ENCODE assay signal across 26 cellular contexts in the genomic region with DNA sequence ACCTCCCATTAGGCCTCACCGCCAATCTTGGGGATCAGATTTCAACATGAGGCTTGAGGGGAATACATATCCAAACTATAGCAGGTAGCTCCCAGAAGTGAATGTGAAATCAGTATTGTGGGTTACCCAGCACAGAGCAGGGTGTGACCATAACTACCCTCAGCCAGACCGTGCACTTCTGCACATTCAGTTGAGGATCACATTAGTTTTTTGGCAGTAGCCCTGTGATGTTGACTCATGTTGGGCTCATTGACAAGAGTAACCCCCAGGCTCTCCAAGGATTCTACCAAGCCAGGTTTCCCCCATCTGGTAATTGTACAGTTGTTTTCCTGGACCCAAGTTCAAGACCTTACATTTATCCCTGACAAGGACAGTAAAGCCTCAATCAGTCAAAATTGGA. TPM values are rescaled to one million over a fixed set of nuclear protein-coding genes. Genes with fewer than 3 reads are reported as not detected.
DNase-seq lines count a peak whose midpoint lies in the region; ATAC-seq and TF ChIP-seq lines count a peak whose summit lies in the region.
"Had no signal": no experiment of that assay in that cellular context is flagged by ENCODE, and none has a peak within 500 bp of the region (broad histone marks: within the 10 kb centered on the region; RNA-seq: fewer than 3 reads in every experiment).

No MANE protein-coding gene starts in this region.

- no peak for TF ChIP-seq POLR2A in suprapubic skin (IDR thresholded peaks at IDR 0.05)

- no peaks in the 10 kb centered on the region for H3K27me3 ChIP-seq in fibroblast of lung (ENCODE audit: control insufficient read depth, insufficient read depth, low read length)
- H3K27me3 ChIP-seq in suprapubic skin, result no peaks in the 10 kb centered on the region
- H3K27me3 ChIP-seq: heart left ventricle, upper lobe of right lung had no signal

- TF ChIP-seq CTCF in fibroblast of lung (conservative IDR thresholded peaks at IDR 0.05 in 1 of 2, IDR thresholded peaks at IDR 0.05 in 1 of 2; ENCODE audit: low read depth in 1 of 2, low read length in 2 of 2), result no peak
- no peak for TF ChIP-seq CTCF in suprapubic skin (IDR thresholded peaks at IDR 0.05)

- H3K9ac ChIP-seq in fibroblast of lung (ENCODE audit: insufficient read depth, low read length), result no peak overlapping the region

- H3K79me2 ChIP-seq in fibroblast of lung (ENCODE audit: control insufficient read depth, insufficient read depth, low read length), result no peaks in the 10 kb centered on the region

- ATAC-seq in GM21367 (IDR thresholded peaks at IDR 0.05; ENCODE audit: unreplicated experiment) (no peak), GM19467 (IDR thresholded peaks at IDR 0.05; ENCODE audit: unreplicated experiment) (no peak)
- ATAC-seq: activated CD4-positive, CD25-positive, alpha-beta regulatory T cell treated with anti-CD3 and anti-CD28 coated beads, Interleukin-2, amount 50 U/mL, for 24 hours; activated CD8-positive, alpha-beta memory T cell treated with anti-CD3 and anti-CD28 coated beads, Interleukin-2, amount 10 ng/mL, durations not matched to agents 7 days and 5 days; natural killer cell treated with Interleukin-12 subunit alpha and Interleukin-12 subunit beta and Interleukin-15 and Interleukin-18, amount 100 ng/mL, for 72 hours; stimulated activated naive CD8-positive, alpha-beta T cell treated with anti-CD3 and anti-CD28 coated beads, Interleukin-15, Interleukin-2, amounts not matched to agents 100 U/mL and 50 U/mL, for 24 hours; upper lobe of right lung had no signal

- no peak overlapping the region for H2AFZ ChIP-seq in fibroblast of lung (ENCODE audit: low read length)

- H3K36me3 ChIP-seq in fibroblast of lung (ENCODE audit: control insufficient read depth, insufficient read depth, low read length), result no peaks in the 10 kb centered on the region
- no peaks in the 10 kb centered on the region for H3K36me3 ChIP-seq in suprapubic skin
- H3K36me3 ChIP-seq: heart left ventricle, upper lobe of right lung had no signal

- H3K4me3 ChIP-seq in fibroblast of lung (replicated peaks in 1 of 4; ENCODE audit: control extremely low read depth in 1 of 4, insufficient read depth in 1 of 4, low read depth in 3 of 4, low read length in 4 of 4), result no peak overlapping the region
- no peak overlapping the region for H3K4me3 ChIP-seq in suprapubic skin
- H3K4me3 ChIP-seq: heart left ventricle, psoas muscle, upper lobe of right lung had no signal

- TF ChIP-seq EP300 in suprapubic skin (IDR thresholded peaks at IDR 0.05), result no peak

- no peak overlapping the region for H3K27ac ChIP-seq in fibroblast of lung (ENCODE audit: insufficient read depth, low read length)
- H3K27ac ChIP-seq in suprapubic skin, result no peak overlapping the region
- H3K27ac ChIP-seq: 22Rv1, C4-2B, epithelial cell of prostate, heart left ventricle, psoas muscle, upper lobe of right lung had no signal

- no peaks in the 10 kb centered on the region for H4K20me1 ChIP-seq in fibroblast of lung (ENCODE audit: control insufficient read depth, extremely low read depth, insufficient read depth, low read length)

- H3K4me1 ChIP-seq in fibroblast of lung (ENCODE audit: control insufficient read depth, extremely low read depth, insufficient read depth, low read length) (peaks cover 16% of the 10 kb centered on the region), suprapubic skin (peaks cover 23% of the 10 kb centered on the region)
- H3K4me1 ChIP-seq: psoas muscle, upper lobe of right lung had no signal

- no peak overlapping the region for H3K4me2 ChIP-seq in fibroblast of lung (ENCODE audit: extremely low read depth, insufficient read depth, low read length)

- H3K9me3 ChIP-seq in fibroblast of lung (ENCODE audit: control insufficient read depth, insufficient read depth, low read depth, low read length) (no peaks in the 10 kb centered on the region), suprapubic skin (no peaks in the 10 kb centered on the region)
- H3K9me3 ChIP-seq: heart left ventricle, psoas muscle, upper lobe of right lung had no signal

- DNase-seq in DMS 273 (lab: John Stamatoyannopoulos, UW; ENCODE audit: unreplicated experiment) (peak; percentile 36), DMS 273 treated with DMSO at 0.1 percent for 48 hours (lab: John Stamatoyannopoulos, UW) (no peak), RPMI7951 (ENCODE audit: low read depth) (peak; percentile 92), fibroblast of lung (ENCODE audit: low read depth in 2 of 2) (peak; percentile 86 to 90), renal cortical epithelial cell (ENCODE audit: low read depth) (peak; percentile 69), suprapubic skin (ENCODE audit: low spot score in 2 of 2) (no peak)
- DNase-seq: activated CD8-positive, alpha-beta memory T cell treated with anti-CD3 and anti-CD28 coated beads, Interleukin-2, amount 10 ng/mL, durations not matched to agents 7 days and 5 days; activated gamma-delta T cell treated with Interleukin-2 at 50 U/mL for 16 hours; amygdala; cortex of kidney; DMS79; heart left ventricle; NCI-H1694; NCI-H345; psoas muscle; SIG-M5; stimulated activated naive CD8-positive, alpha-beta T cell treated with anti-CD3 and anti-CD28 coated beads, Interleukin-15, Interleukin-2, amounts not matched to agents 100 U/mL and 50 U/mL, for 24 hours; upper lobe of right lung had no signal

- 48% methylated on average over 2 of the region's 2 CpGs for WGBS in suprapubic skin

RNA-seq across cellular contexts. Expression of a gene that starts 11.7 kb away (rescaled TPM):
- 16.8 and 17.9 TPM in 2 replicates for total RNA-seq in RPMI7951 (2014; rRNA removed; shearing (Covaris generic))
- total RNA-seq in fibroblast of lung (6.4 and 20.0 TPM in 2 replicates), renal cortical epithelial cell (4.7 and 22.7 TPM in 2 replicates), suprapubic skin (100 to 1,000 TPM in 1 of 4 donors, 10 to 100 TPM in 3; 68.7 to 116 (median 83.0) TPM)
- 31.5 and 48.3 TPM in 2 replicates for polyA plus RNA-seq in fibroblast of lung
- 18.7 and 31.0 TPM in 2 replicates for polyA plus RNA-seq in fibroblast of lung (2012)
- polyA minus RNA-seq in fibroblast of lung (ENCODE audit: low replicate concordance), result 37.6 and 39.8 TPM in 2 replicates
- total RNA-seq: activated CD8-positive, alpha-beta memory T cell treated with anti-CD3 and anti-CD28 coated beads, Interleukin-2, amount 10 ng/mL, durations not matched to agents 7 days and 5 days; natural killer cell treated with Interleukin-12 subunit alpha and Interleukin-12 subunit beta and Interleukin-15 and Interleukin-18, amount 100 ng/mL, for 72 hours; T-helper 2 cell treated with Interferon-gamma antibody and Interleukin-4, amounts not matched to agents 100 ng/mL and 5 ng/mL, for 36 hours; upper lobe of right lung had no signal

RNA-seq across cellular contexts. Expression of a gene that starts 14.6 kb away (rescaled TPM):
- not detected in 2 replicates for total RNA-seq in RPMI7951 (2014; rRNA removed; shearing (Covaris generic))
- under 0.01 TPM in 1 of 2 replicates, not detected in the other for total RNA-seq in fibroblast of lung
- polyA plus RNA-seq in fibroblast of lung, result 0.06 TPM in 1 of 2 replicates, not detected in the other
- polyA plus RNA-seq in fibroblast of lung (2012), result 0.15 TPM in 1 of 2 replicates, not detected in the other
- polyA minus RNA-seq in fibroblast of lung (ENCODE audit: low replicate concordance), result not detected in 2 replicates
- total RNA-seq in renal cortical epithelial cell, result not detected in 2 replicates
- not detected for total RNA-seq in suprapubic skin
- total RNA-seq: activated CD8-positive, alpha-beta memory T cell treated with anti-CD3 and anti-CD28 coated beads, Interleukin-2, amount 10 ng/mL, durations not matched to agents 7 days and 5 days; natural killer cell treated with Interleukin-12 subunit alpha and Interleukin-12 subunit beta and Interleukin-15 and Interleukin-18, amount 100 ng/mL, for 72 hours; T-helper 2 cell treated with Interferon-gamma antibody and Interleukin-4, amounts not matched to agents 100 ng/mL and 5 ng/mL, for 36 hours; upper lobe of right lung had no signal

Comparison
In these comparisons a context has a peak if more than half of its experiments do, and no peak if none do; other contexts are left out.
1. DNase-seq: peak in DMS 273 (single experiment), RPMI7951 (single experiment), fibroblast of lung (2 of 2) and renal cortical epithelial cell (single experiment); none in DMS 273 treated with DMSO at 0.1 percent for 48 hours (single experiment) and suprapubic skin (0 of 2).